ENCODE assay signal across 18 cellular contexts in the genomic region with DNA sequence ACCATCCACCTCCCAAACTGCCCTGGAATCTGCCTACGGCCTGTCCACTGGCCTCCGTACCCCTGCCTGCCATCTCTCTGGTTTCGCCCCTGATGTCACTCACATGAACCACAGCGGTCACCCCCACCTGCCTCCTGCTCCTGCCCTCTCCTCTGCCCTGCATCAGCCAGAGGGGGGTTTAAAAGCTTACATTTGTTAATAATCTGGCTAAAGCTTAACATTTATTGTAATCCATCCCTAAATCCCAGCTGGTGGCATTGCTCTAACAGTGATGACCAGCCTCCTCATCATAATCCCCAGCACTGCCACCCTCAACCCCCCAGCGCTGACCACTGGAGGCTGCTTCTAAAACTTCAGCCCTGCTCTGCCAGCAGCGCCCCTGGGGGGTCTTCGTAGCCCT. TPM values are rescaled to one million over a fixed set of nuclear protein-coding genes. Genes with fewer than 3 reads are reported as not detected.
DNase-seq lines count a peak whose midpoint lies in the region; ATAC-seq and TF ChIP-seq lines count a peak whose summit lies in the region.
"Had no signal": no experiment of that assay in that cellular context is flagged by ENCODE, and none has a peak within 500 bp of the region (broad histone marks: within the 10 kb centered on the region; RNA-seq: fewer than 3 reads in every experiment).

No MANE protein-coding gene starts in this region.

- H3K27ac Mint-ChIP-seq in activated T-cell treated with anti-CD3 and anti-CD28 coated beads, Interleukin-2, amount 50 U/mL, for 72 hours = peak overlapping the region; percentile 48
- H3K27ac Mint-ChIP-seq in T-helper 17 cell (peak overlapping the region; percentile 97), endodermal cell (peak overlapping the region; percentile 68)
- H3K27ac Mint-ChIP-seq in stimulated activated naive B cell treated with anti-CD40 and anti-IgM and Interleukin-4, amounts not matched to agents 10 μg/mL and 1 μg/mL and 100 μg/mL, for 72 hours = peak overlapping the region; percentile 86

- DNase-seq in activated T-cell treated with anti-CD3 and anti-CD28 coated beads, Interleukin-2, amount 50 U/mL, for 72 hours = no peak
- DNase-seq in activated T-cell treated with anti-CD3 and anti-CD28 coated beads for 4 hours (no peak), T-helper 17 cell (no peak), endodermal cell (no peak), NCI-H128 (lab: John Stamatoyannopoulos, UW; ENCODE audit: unreplicated experiment) (no peak), kidney glomerular epithelial cell (lab: John Stamatoyannopoulos, UW) (no peak), NCI-H748 treated with DMSO at 0.1 percent for 48 hours (lab: John Stamatoyannopoulos, UW) (no peak)
- DNase-seq in stimulated activated naive B cell treated with anti-CD40 and anti-IgM and Interleukin-4, amounts not matched to agents 10 μg/mL and 1 μg/mL and 100 μg/mL, for 72 hours = no peak
- DNase-seq: activated CD4-positive, alpha-beta T cell treated with anti-CD3 and anti-CD28 coated beads for 48 hours; activated gamma-delta T cell; DMS153; foreskin fibroblast; MM.1S; NCI-H2081; NCI-H526; right lobe of liver; stimulated activated CD4-positive, alpha-beta T cell treated with anti-CD3 and anti-CD28 coated beads, Interleukin-2, amount 100 ng/mL, for 24 hours; transverse colon had no signal

- H3K9me3 ChIP-seq in T-helper 17 cell (ENCODE audit: control insufficient read depth, low read length, poor library complexity, severe bottlenecking) (no peaks in the 10 kb centered on the region), endodermal cell (ENCODE audit: control insufficient read depth, low read length) (no peaks in the 10 kb centered on the region)
- H3K9me3 ChIP-seq: right lobe of liver, transverse colon had no signal

- H3K4me1 Mint-ChIP-seq in activated T-cell treated with anti-CD3 and anti-CD28 coated beads, Interleukin-2, amount 50 U/mL, for 72 hours (ENCODE audit: low read depth) = peaks cover 93% of the 10 kb centered on the region
- H3K4me1 Mint-ChIP-seq in T-helper 17 cell (peaks cover 59% of the 10 kb centered on the region), endodermal cell (peaks cover 11% of the 10 kb centered on the region)
- H3K4me1 Mint-ChIP-seq in stimulated activated naive B cell treated with anti-CD40 and anti-IgM and Interleukin-4, amounts not matched to agents 10 μg/mL and 1 μg/mL and 100 μg/mL, for 72 hours = peaks cover 53 to 86% of the 10 kb centered on the region in 2 donors

- WGBS in endodermal cell (ENCODE audit: insufficient coverage in 1 of 2, insufficient read length in 1 of 2), 2 experiments = 94 to 100% methylated on average over 4 to 7 of the region's 7 CpGs

- TF ChIP-seq CTCF in endodermal cell (conservative IDR thresholded peaks at IDR 0.05) = no peak

- no peak overlapping the region for H3K9ac ChIP-seq in endodermal cell (ENCODE audit: extremely low read depth, low read length, poor library complexity, severe bottlenecking)

- H3K36me3 ChIP-seq in endodermal cell (ENCODE audit: control insufficient read depth, insufficient read depth, low read length) = peaks cover 28% of the 10 kb centered on the region

- peak overlapping the region; percentile 30 to 57 for H3K4me3 Mint-ChIP-seq in activated T-cell treated with anti-CD3 and anti-CD28 coated beads, Interleukin-2, amount 50 U/mL, for 72 hours
- H3K4me3 Mint-ChIP-seq in T-helper 17 cell (peak overlapping the region; percentile 76), endodermal cell (no peak overlapping the region)
- H3K4me3 Mint-ChIP-seq in stimulated activated naive B cell treated with anti-CD40 and anti-IgM and Interleukin-4, amounts not matched to agents 10 μg/mL and 1 μg/mL and 100 μg/mL, for 72 hours = no peak overlapping the region

- H3K4me1 ChIP-seq in endodermal cell (ENCODE audit: control insufficient read depth, insufficient read depth, low read length) = no peaks in the 10 kb centered on the region

- H3K4me3 ChIP-seq in endodermal cell (ENCODE audit: low read length) = no peak overlapping the region
- H3K4me3 ChIP-seq: right lobe of liver, transverse colon had no signal

- no peaks in the 10 kb centered on the region for H3K27me3 ChIP-seq in endodermal cell (ENCODE audit: control insufficient read depth, insufficient read depth, low read length, poor library complexity, severe bottlenecking)
- H3K27me3 ChIP-seq: right lobe of liver, transverse colon had no signal

- no peaks in the 10 kb centered on the region for H3K9me3 Mint-ChIP-seq in activated T-cell treated with anti-CD3 and anti-CD28 coated beads, Interleukin-2, amount 50 U/mL, for 72 hours
- no peaks in the 10 kb centered on the region for H3K9me3 Mint-ChIP-seq in endodermal cell
- H3K9me3 Mint-ChIP-seq in stimulated activated naive B cell treated with anti-CD40 and anti-IgM and Interleukin-4, amounts not matched to agents 10 μg/mL and 1 μg/mL and 100 μg/mL, for 72 hours = peaks cover 4% of the 10 kb centered on the region in 2 donors

- no peak for ATAC-seq in activated T-cell treated with anti-CD3 and anti-CD28 coated beads, Interleukin-2, amount 50 U/mL, for 72 hours (replicated peaks in 1 of 2)
- ATAC-seq in T-helper 17 cell = no peak
- no peak for ATAC-seq in stimulated activated naive B cell treated with anti-CD40 and anti-IgM and Interleukin-4, amounts not matched to agents 10 μg/mL and 1 μg/mL and 100 μg/mL, for 72 hours (replicated peaks)
- ATAC-seq: right lobe of liver had no signal

- H3K27ac ChIP-seq in endodermal cell (ENCODE audit: low read depth, low read length) = no peak overlapping the region
- H3K27ac ChIP-seq: transverse colon had no signal

- peaks cover 9 to 11% of the 10 kb centered on the region in 2 donors for H3K36me3 Mint-ChIP-seq in activated T-cell treated with anti-CD3 and anti-CD28 coated beads, Interleukin-2, amount 50 U/mL, for 72 hours (ENCODE audit: insufficient read depth in 2 of 2)
- H3K36me3 Mint-ChIP-seq in T-helper 17 cell (ENCODE audit: low read depth) = peaks cover 8% of the 10 kb centered on the region
- peaks cover 20% of the 10 kb centered on the region for H3K36me3 Mint-ChIP-seq in endodermal cell (ENCODE audit: low read depth)
- peaks cover 30 to 46% of the 10 kb centered on the region in 2 donors for H3K36me3 Mint-ChIP-seq in stimulated activated naive B cell treated with anti-CD40 and anti-IgM and Interleukin-4, amounts not matched to agents 10 μg/mL and 1 μg/mL and 100 μg/mL, for 72 hours

- no peaks in the 10 kb centered on the region for H3K27me3 Mint-ChIP-seq in activated T-cell treated with anti-CD3 and anti-CD28 coated beads, Interleukin-2, amount 50 U/mL, for 72 hours (ENCODE audit: low read depth)
- H3K27me3 Mint-ChIP-seq in T-helper 17 cell = no peaks in the 10 kb centered on the region
- no peaks in the 10 kb centered on the region for H3K27me3 Mint-ChIP-seq in endodermal cell (ENCODE audit: insufficient read depth)
- no peaks in the 10 kb centered on the region for H3K27me3 Mint-ChIP-seq in stimulated activated naive B cell treated with anti-CD40 and anti-IgM and Interleukin-4, amounts not matched to agents 10 μg/mL and 1 μg/mL and 100 μg/mL, for 72 hours

RNA-seq across cellular contexts. Expression of a gene that starts 38.9 kb away (rescaled TPM):
- total RNA-seq in activated T-cell treated with anti-CD3 and anti-CD28 coated beads, Interleukin-2, amount 50 U/mL, for 72 hours = 100 to 1,000 TPM; 241 to 266 TPM
- total RNA-seq in T-helper 17 cell (100 to 1,000 TPM; 267 to 273 TPM), endodermal cell (100 to 1,000 TPM; 118 to 136 TPM)
- 79.4 TPM for polyA plus RNA-seq in endodermal cell (2013, experiment 1 of 2)
- polyA plus RNA-seq in endodermal cell (2013, experiment 2 of 2) = 78.8 TPM

RNA-seq across cellular contexts. Expression of a gene that starts 55.6 kb away (rescaled TPM):
- 10 to 100 TPM; 48.9 to 49.5 TPM for total RNA-seq in activated T-cell treated with anti-CD3 and anti-CD28 coated beads, Interleukin-2, amount 50 U/mL, for 72 hours
- total RNA-seq in T-helper 17 cell (10 to 100 TPM; 49.4 to 56.9 TPM), endodermal cell (10 to 100 TPM; 36.8 to 40.0 TPM)
- polyA plus RNA-seq in endodermal cell (2013, experiment 1 of 2) = 30.3 TPM
- polyA plus RNA-seq in endodermal cell (2013, experiment 2 of 2) = 30.3 TPM

Comparison
In these comparisons a context has a peak if more than half of its experiments do, and no peak if none do; other contexts are left out.
1. H3K4me3 Mint-ChIP-seq: peak in activated T-cell treated with anti-CD3 and anti-CD28 coated beads, Interleukin-2, amount 50 U/mL, for 72 hours (2 of 2) and T-helper 17 cell (single experiment); none in endodermal cell (single experiment) and stimulated activated naive B cell treated with anti-CD40 and anti-IgM and Interleukin-4, amounts not matched to agents 10 μg/mL and 1 μg/mL and 100 μg/mL, for 72 hours (0 of 2).
2. Peak in every context shown above with its lines, with median percentiles within 50 percentile points of each other: H3K27ac Mint-ChIP-seq.